27 cellular contexts compared by ENCODE assay signal in genomic region chr18:43559507-43559906, GRCh38.
"Had no signal": no experiment of that assay in that cellular context is flagged by ENCODE, and none has a peak within 500 bp of the region (broad histone marks: within the 10 kb centered on the region; RNA-seq: fewer than 3 reads in every experiment).

No MANE protein-coding gene starts in this region.

- H3K36me3 ChIP-seq: brain microvascular endothelial cell, esophagus muscularis mucosa, gastroesophageal sphincter, heart right ventricle had no signal

- H3K27me3 ChIP-seq: brain microvascular endothelial cell, esophagus muscularis mucosa, hepatocyte had no signal

- DNase-seq: activated CD4-positive, alpha-beta memory T cell treated with anti-CD3 and anti-CD28 coated beads for 36 hours; activated CD4-positive, alpha-beta T cell treated with anti-CD3 and anti-CD28 coated beads for 36 hours; activated CD4-positive, alpha-beta T cell treated with anti-CD3 and anti-CD28 coated beads, Interleukin-2, amount 10 ng/mL, durations not matched to agents 24 days and 14 days; activated CD4-positive, CD25-positive, alpha-beta regulatory T cell; activated CD4-positive, CD25-positive, alpha-beta regulatory T cell treated with anti-CD3 and anti-CD28 coated beads, Interleukin-2, amount 50 U/mL, for 72 hours; activated CD8-positive, alpha-beta memory T cell treated with anti-CD3 and anti-CD28 coated beads, Interleukin-2, amount 50 U/mL, for 48 hours; activated gamma-delta T cell treated with Interleukin-2 at 50 U/mL for 16 hours; activated naive CD4-positive, alpha-beta T cell treated with anti-CD3 and anti-CD28 coated beads, Interleukin-2, amount 50 U/mL, for 16 hours; activated naive CD4-positive, alpha-beta T cell treated with Interleukin-2 at 50 U/mL for 16 hours; activated T-cell treated with anti-CD3 and anti-CD28 coated beads for 4 hours; activated T-cell treated with anti-CD3 and anti-CD28 coated beads, Interleukin-2, amount 50 U/mL, for 24 hours; activated T-cell treated with anti-CD3 and anti-CD28 coated beads, Interleukin-2, amount 50 U/mL, for 72 hours; amniotic stem cell; anterior cingulate cortex; brain microvascular endothelial cell; cortex of kidney; dermis blood vessel endothelial cell; effector CD4-positive, alpha-beta T cell; effector memory CD8-positive, alpha-beta T cell; erythroblast; foreskin melanocyte; heart right ventricle; T-helper 17 cell; T1000 had no signal

- H3K4me3 ChIP-seq: esophagus muscularis mucosa, gastroesophageal sphincter, heart right ventricle, hepatocyte had no signal

- H3K4me1 ChIP-seq: gastroesophageal sphincter had no signal

- H3K27ac ChIP-seq: brain microvascular endothelial cell, esophagus muscularis mucosa, gastroesophageal sphincter, heart right ventricle, hepatocyte had no signal
